1 cellular context compared by ENCODE assay signal in genomic region chr5:142810891-142811290, GRCh38.
TF ChIP-seq lines count a peak whose summit lies in the region.

No MANE protein-coding gene starts in this region.

TF ChIP-seq in WTC11, 78 proteins besides CTCF, POLR2A, EP300 and RAD21 (continued from another document):
- TF ChIP-seq CREM (CRISPR knock-in tag; IDR thresholded peaks at IDR 0.05) (no peak), FOXP1 (CRISPR knock-in tag; IDR thresholded peaks at IDR 0.05; ENCODE audit: borderline replicate concordance) (no peak), PRDM15 (CRISPR knock-in tag; IDR thresholded peaks at IDR 0.05) (no peak)
